ENCODE assay signal across 8 cellular contexts in the genomic region with DNA sequence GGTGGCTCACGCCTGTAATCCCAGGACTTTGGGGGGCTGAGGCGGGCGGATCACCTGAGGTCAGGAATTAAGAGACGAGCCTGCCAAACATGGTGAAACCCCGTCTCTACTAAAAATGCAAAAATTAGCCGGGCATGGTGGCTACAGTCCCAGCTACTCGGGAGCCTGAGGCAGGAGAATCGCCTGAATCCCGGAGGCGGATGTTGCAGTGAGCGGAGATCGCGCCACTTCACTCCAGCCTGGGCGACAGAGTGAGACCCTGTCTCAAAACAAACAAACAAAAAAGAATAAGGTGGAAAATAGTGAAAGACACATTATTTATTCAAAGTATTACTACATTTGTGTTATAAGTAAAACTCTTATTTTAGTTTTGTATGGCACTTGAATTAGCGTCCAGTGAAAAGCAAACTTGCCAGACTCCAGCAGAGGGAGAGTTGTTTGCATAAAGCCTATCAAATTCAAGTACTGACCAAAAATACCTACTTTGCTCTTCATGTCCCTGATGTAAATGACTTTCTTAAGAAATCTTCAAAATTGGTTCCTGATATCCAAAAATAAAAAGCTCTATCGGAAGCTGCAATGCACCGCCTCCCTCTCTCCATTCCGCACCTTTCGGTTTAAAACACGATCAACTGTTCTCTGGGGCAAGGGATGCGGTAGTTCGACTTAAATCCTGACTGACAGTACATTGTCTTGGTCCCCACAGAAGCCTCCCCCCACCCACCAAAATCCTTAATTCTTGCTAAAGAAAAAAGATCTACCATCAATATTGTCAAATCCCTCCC. TPM values are rescaled to one million over a fixed set of nuclear protein-coding genes. Genes with fewer than 3 reads are reported as not detected.
DNase-seq lines count a peak whose midpoint lies in the region; ATAC-seq and TF ChIP-seq lines count a peak whose summit lies in the region.

No MANE protein-coding gene starts in this region.

- H4K20me1 ChIP-seq in GM23338 (replicated peaks; ENCODE audit: insufficient read depth): peaks cover 29% of the 10 kb centered on the region
- H4K20me1 ChIP-seq in SU-DHL-6 (ENCODE audit: low read depth, low read length): 0 out of 2 replicates have a peak, but pooled peaks cover 12% of the 10 kb centered on the region

- H3K27me3 ChIP-seq in GM23338 (ENCODE audit: insufficient read depth): no peaks in the 10 kb centered on the region
- no peaks in the 10 kb centered on the region for H3K27me3 ChIP-seq in SU-DHL-6 (ENCODE audit: low read length)

- H2AFZ ChIP-seq in GM23338: peak overlapping the region; percentile 100
- no peak overlapping the region for H2AFZ ChIP-seq in SU-DHL-6 (ENCODE audit: low read depth, low read length, severe bottlenecking)

- peak overlapping the region; percentile 98 for H3K4me3 ChIP-seq in GM23338
- H3K4me3 ChIP-seq in SU-DHL-6 (ENCODE audit: insufficient read depth, low read length, poor library complexity, severe bottlenecking): peak overlapping the region; percentile 95
- H3K4me3 ChIP-seq in fibroblast of villous mesenchyme (ENCODE audit: low read depth, low read length): peak overlapping the region; percentile 97

- peaks cover 17% of the 10 kb centered on the region for H3K36me3 Mint-ChIP-seq in GM23338 (ENCODE audit: low read depth)

- peak overlapping the region; percentile 97 for H3K4me2 ChIP-seq in GM23338
- peak overlapping the region; percentile 63 for H3K4me2 ChIP-seq in SU-DHL-6 (ENCODE audit: low read depth, low read length, poor library complexity, severe bottlenecking)

- H3K4me1 Mint-ChIP-seq in GM23338: peaks cover 16% of the 10 kb centered on the region

- H3K4me1 ChIP-seq in GM23338 (ENCODE audit: insufficient read depth): peaks cover 16% of the 10 kb centered on the region

- no peaks in the 10 kb centered on the region; the same call in 2 of the 3 replicates for H3K9me3 Mint-ChIP-seq in GM23338

- peak overlapping the region; percentile 95 for H3K9ac ChIP-seq in SU-DHL-6 (ENCODE audit: low read length)

- H3K27ac ChIP-seq in GM23338 (ENCODE audit: low read depth): peak overlapping the region; percentile 97; the same call in 1 of the 2 replicates
- peak overlapping the region; percentile 78; the same call in 1 of the 2 replicates for H3K27ac ChIP-seq in SU-DHL-6 (ENCODE audit: low read depth, low read length)

- peaks cover 13% of the 10 kb centered on the region for H3K27me3 Mint-ChIP-seq in GM23338 (ENCODE audit: insufficient read depth, low read depth, poor library complexity)

- peak overlapping the region; percentile 99 for H3K4me3 Mint-ChIP-seq in GM23338

- ATAC-seq in GM23338: peak; percentile 9
- ATAC-seq in GM18505 (IDR thresholded peaks at IDR 0.05; ENCODE audit: unreplicated experiment): no peak

- DNase-seq in GM23338 (ENCODE audit: low spot score) (peak; percentile 20), fibroblast of villous mesenchyme (ENCODE audit: low read depth) (peak; percentile 14), retina (peak; percentile 3), cerebellum (ENCODE audit: low spot score) (no peak), midbrain (lab: John Stamatoyannopoulos, UW) (no peak)
- no peak for DNase-seq in activated CD4-positive, alpha-beta T cell treated with anti-CD3 and anti-CD28 coated beads, Interleukin-2, amount 50 U/mL, for 1 hour

- peak overlapping the region; percentile 98; the same call in 1 of the 2 replicates for H3K27ac Mint-ChIP-seq in GM23338

- H3K9me2 ChIP-seq in GM23338 (ENCODE audit: insufficient read depth) (no peaks in the 10 kb centered on the region), SU-DHL-6 (replicated peaks; ENCODE audit: insufficient read depth, low read length) (no peaks in the 10 kb centered on the region)

- peaks cover 56% of the 10 kb centered on the region for H3K79me2 ChIP-seq in GM23338 (replicated peaks; ENCODE audit: insufficient read depth)
- H3K79me2 ChIP-seq in SU-DHL-6 (ENCODE audit: insufficient read depth, low read length): peaks cover 61% of the 10 kb centered on the region

- H3F3A ChIP-seq in GM23338 (replicated peaks; ENCODE audit: low read depth) (peaks cover 9% of the 10 kb centered on the region), SU-DHL-6 (ENCODE audit: insufficient read depth) (no peaks in the 10 kb centered on the region)

- no peaks in the 10 kb centered on the region for H3K9me3 ChIP-seq in SU-DHL-6 (ENCODE audit: insufficient read depth, low read length)

- H3K36me3 ChIP-seq in GM23338 (ENCODE audit: insufficient read depth): no peaks in the 10 kb centered on the region
- 0 out of 2 replicates have a peak, but pooled peaks cover 2% of the 10 kb centered on the region for H3K36me3 ChIP-seq in SU-DHL-6 (ENCODE audit: low read length)

- TF ChIP-seq POLR2A in GM18505 (IDR thresholded peaks at IDR 0.05; ENCODE audit: borderline replicate concordance, extremely low read depth, insufficient read depth, insufficient read length): no peak

- TF ChIP-seq CTCF in GM23338 (conservative IDR thresholded peaks at IDR 0.05; ENCODE audit: low read depth in 2 of 2): no peak
- TF ChIP-seq CTCF in SU-DHL-6 (IDR thresholded peaks at IDR 0.05; ENCODE audit: insufficient read depth, low read length, poor library complexity, severe bottlenecking): no peak
- no peak for TF ChIP-seq CTCF in fibroblast of villous mesenchyme (IDR thresholded peaks at IDR 0.05; ENCODE audit: insufficient read depth, low read depth, low read length)

TF ChIP-seq in GM23338, 12 proteins besides CTCF, POLR2A, EP300 and RAD21 (continues in another document):
- no peak for TF ChIP-seq JUNB (IDR thresholded peaks at IDR 0.05; ENCODE audit: unreplicated experiment)
- TF ChIP-seq, protein P1, sequence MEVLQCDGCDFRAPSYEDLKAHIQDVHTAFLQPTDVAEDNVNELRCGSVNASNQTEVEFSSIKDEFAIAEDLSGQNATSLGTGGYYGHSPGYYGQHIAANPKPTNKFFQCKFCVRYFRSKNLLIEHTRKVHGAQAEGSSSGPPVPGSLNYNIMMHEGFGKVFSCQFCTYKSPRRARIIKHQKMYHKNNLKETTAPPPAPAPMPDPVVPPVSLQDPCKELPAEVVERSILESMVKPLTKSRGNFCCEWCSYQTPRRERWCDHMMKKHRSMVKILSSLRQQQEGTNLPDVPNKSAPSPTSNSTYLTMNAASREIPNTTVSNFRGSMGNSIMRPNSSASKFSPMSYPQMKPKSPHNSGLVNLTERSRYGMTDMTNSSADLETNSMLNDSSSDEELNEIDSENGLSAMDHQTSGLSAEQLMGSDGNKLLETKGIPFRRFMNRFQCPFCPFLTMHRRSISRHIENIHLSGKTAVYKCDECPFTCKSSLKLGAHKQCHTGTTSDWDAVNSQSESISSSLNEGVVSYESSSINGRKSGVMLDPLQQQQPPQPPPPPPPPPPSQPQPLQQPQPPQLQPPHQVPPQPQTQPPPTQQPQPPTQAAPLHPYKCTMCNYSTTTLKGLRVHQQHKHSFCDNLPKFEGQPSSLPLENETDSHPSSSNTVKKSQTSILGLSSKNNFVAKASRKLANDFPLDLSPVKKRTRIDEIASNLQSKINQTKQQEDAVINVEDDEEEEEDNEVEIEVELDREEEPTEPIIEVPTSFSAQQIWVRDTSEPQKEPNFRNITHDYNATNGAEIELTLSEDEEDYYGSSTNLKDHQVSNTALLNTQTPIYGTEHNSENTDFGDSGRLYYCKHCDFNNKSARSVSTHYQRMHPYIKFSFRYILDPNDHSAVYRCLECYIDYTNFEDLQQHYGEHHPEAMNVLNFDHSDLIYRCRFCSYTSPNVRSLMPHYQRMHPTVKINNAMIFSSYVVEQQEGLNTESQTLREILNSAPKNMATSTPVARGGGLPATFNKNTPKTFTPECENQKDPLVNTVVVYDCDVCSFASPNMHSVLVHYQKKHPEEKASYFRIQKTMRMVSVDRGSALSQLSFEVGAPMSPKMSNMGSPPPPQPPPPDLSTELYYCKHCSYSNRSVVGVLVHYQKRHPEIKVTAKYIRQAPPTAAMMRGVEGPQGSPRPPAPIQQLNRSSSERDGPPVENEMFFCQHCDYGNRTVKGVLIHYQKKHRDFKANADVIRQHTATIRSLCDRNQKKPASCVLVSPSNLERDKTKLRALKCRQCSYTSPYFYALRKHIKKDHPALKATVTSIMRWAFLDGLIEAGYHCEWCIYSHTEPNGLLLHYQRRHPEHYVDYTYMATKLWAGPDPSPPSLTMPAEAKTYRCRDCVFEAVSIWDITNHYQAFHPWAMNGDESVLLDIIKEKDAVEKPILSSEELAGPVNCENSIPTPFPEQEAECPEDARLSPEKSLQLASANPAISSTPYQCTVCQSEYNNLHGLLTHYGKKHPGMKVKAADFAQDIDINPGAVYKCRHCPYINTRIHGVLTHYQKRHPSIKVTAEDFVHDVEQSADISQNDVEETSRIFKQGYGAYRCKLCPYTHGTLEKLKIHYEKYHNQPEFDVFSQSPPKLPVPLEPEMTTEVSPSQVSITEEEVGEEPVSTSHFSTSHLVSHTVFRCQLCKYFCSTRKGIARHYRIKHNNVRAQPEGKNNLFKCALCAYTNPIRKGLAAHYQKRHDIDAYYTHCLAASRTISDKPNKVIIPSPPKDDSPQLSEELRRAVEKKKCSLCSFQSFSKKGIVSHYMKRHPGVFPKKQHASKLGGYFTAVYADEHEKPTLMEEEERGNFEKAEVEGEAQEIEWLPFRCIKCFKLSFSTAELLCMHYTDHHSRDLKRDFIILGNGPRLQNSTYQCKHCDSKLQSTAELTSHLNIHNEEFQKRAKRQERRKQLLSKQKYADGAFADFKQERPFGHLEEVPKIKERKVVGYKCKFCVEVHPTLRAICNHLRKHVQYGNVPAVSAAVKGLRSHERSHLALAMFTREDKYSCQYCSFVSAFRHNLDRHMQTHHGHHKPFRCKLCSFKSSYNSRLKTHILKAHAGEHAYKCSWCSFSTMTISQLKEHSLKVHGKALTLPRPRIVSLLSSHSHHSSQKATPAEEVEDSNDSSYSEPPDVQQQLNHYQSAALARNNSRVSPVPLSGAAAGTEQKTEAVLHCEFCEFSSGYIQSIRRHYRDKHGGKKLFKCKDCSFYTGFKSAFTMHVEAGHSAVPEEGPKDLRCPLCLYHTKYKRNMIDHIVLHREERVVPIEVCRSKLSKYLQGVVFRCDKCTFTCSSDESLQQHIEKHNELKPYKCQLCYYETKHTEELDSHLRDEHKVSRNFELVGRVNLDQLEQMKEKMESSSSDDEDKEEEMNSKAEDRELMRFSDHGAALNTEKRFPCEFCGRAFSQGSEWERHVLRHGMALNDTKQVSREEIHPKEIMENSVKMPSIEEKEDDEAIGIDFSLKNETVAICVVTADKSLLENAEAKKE (CRISPR knock-in tag; IDR thresholded peaks at IDR 0.05): no peak
- TF ChIP-seq CREB1 (CRISPR knock-in tag; IDR thresholded peaks at IDR 0.05; ENCODE audit: low read depth): no peak
- TF ChIP-seq EZH2phosphoT487 (IDR thresholded peaks at IDR 0.05; ENCODE audit: unreplicated experiment): no peak
- TF ChIP-seq ZNF114 (CRISPR knock-in tag; IDR thresholded peaks at IDR 0.05): no peak
- TF ChIP-seq ZNF331 (CRISPR knock-in tag; IDR thresholded peaks at IDR 0.05; ENCODE audit: low read depth): no peak
- no peak for TF ChIP-seq POLR2AphosphoS5 (IDR thresholded peaks at IDR 0.05; ENCODE audit: low read depth)

RNA-seq across cellular contexts. Expression of a gene that starts 1.2 kb away (rescaled TPM):
- 38.3 and 41.0 TPM in 2 replicates for total RNA-seq in GM23338 (2014; rRNA removed; shearing (Covaris generic))
- 6.2 and 8.3 TPM in 2 replicates for polyA plus RNA-seq in GM23338 (2016; fragmentation: Nextera tagmentation; extraction: Ambion mirVana)
- total RNA-seq in fibroblast of villous mesenchyme: 58.3 and 69.5 TPM in 2 replicates
- total RNA-seq in cerebellum: 71.4 TPM

Comparison
In these comparisons a context has a peak if more than half of its experiments do, and no peak if none do; other contexts are left out.
1. DNase-seq: peak in GM23338 (single experiment), fibroblast of villous mesenchyme (single experiment) and retina (single experiment); none in cerebellum (single experiment), activated CD4-positive, alpha-beta T cell treated with anti-CD3 and anti-CD28 coated beads, Interleukin-2, amount 50 U/mL, for 1 hour (single experiment) and midbrain (single experiment).
2. Peak in every context shown above with its lines, with median percentiles within 50 percentile points of each other: H3K4me3 ChIP-seq.